Comparison of ENCODE assay signal across 1 cellular context in genomic region chr12:110281549-110282342, GRCh38.
TF ChIP-seq lines count a peak whose summit lies in the region.

No MANE protein-coding gene starts in this region.

TF ChIP-seq in HepG2, 621 proteins besides CTCF, POLR2A, EP300 and RAD21 (continued from another document and continues in another):
- TF ChIP-seq TFDP2 (CRISPR knock-in tag; IDR thresholded peaks at IDR 0.05) (no peak; the same call in none of the 2 replicates), GMEB1 (CRISPR knock-in tag; IDR thresholded peaks at IDR 0.05; ENCODE audit: borderline replicate concordance) (no peak), ELK4 (CRISPR knock-in tag; IDR thresholded peaks at IDR 0.05; ENCODE audit: borderline replicate concordance) (no peak), CSRNP1 (CRISPR knock-in tag; IDR thresholded peaks at IDR 0.05) (no peak), ZNF512 (CRISPR knock-in tag; IDR thresholded peaks at IDR 0.05) (no peak), ZNF343 (CRISPR knock-in tag; IDR thresholded peaks at IDR 0.05) (no peak), ZNF749 (CRISPR knock-in tag; IDR thresholded peaks at IDR 0.05; ENCODE audit: borderline replicate concordance) (peak; percentile 39; the same call in 1 of the 2 replicates), HHEX (CRISPR knock-in tag; IDR thresholded peaks at IDR 0.05) (no peak), NFKBIZ (CRISPR knock-in tag; IDR thresholded peaks at IDR 0.05) (no peak), CREB3 (CRISPR knock-in tag; IDR thresholded peaks at IDR 0.05) (no peak), ZNF629 (CRISPR knock-in tag; conservative IDR thresholded peaks at IDR 0.05) (no peak), NCOR1 (IDR thresholded peaks at IDR 0.05; ENCODE audit: borderline replicate concordance, low read length) (no peak), ATM (IDR thresholded peaks at IDR 0.05; ENCODE audit: borderline replicate concordance) (no peak), THAP11 (CRISPR knock-in tag; IDR thresholded peaks at IDR 0.05) (no peak), AHR (CRISPR knock-in tag; IDR thresholded peaks at IDR 0.05) (peak; percentile 48; the same call in 1 of the 2 replicates), POLR2AphosphoS2 (IDR thresholded peaks at IDR 0.05; ENCODE audit: low read depth, low read length) (no peak), SALL1 (CRISPR knock-in tag; IDR thresholded peaks at IDR 0.05) (peak; percentile 56), RFX1 (IDR thresholded peaks at IDR 0.05) (no peak), ATAD3A (CRISPR knock-in tag; IDR thresholded peaks at IDR 0.05) (no peak), REPIN1 (CRISPR knock-in tag; IDR thresholded peaks at IDR 0.05; ENCODE audit: borderline replicate concordance, low read depth) (0 out of 2 replicates have a peak, but pooled peaks have one; percentile 1), HOXA9 (CRISPR knock-in tag; IDR thresholded peaks at IDR 0.05; ENCODE audit: borderline replicate concordance) (0 out of 2 replicates have a peak, but pooled peaks have one; percentile 12), NR2F2 (IDR thresholded peaks at IDR 0.05; ENCODE audit: borderline replicate concordance, low read depth) (no peak), ZNF138 (CRISPR knock-in tag; IDR thresholded peaks at IDR 0.05; ENCODE audit: low read depth) (no peak), ZNF777 (CRISPR knock-in tag; IDR thresholded peaks at IDR 0.05) (peak; percentile 71; the same call in 1 of the 2 replicates), ZNF253 (CRISPR knock-in tag; IDR thresholded peaks at IDR 0.05; ENCODE audit: borderline replicate concordance) (no peak), ZNF775 (CRISPR knock-in tag; IDR thresholded peaks at IDR 0.05; ENCODE audit: borderline replicate concordance) (no peak), DZIP1 (CRISPR knock-in tag; IDR thresholded peaks at IDR 0.05) (no peak), ZSCAN30 (CRISPR knock-in tag; IDR thresholded peaks at IDR 0.05) (no peak), ZNF780A (CRISPR knock-in tag; IDR thresholded peaks at IDR 0.05) (no peak; the same call in 1 of the 2 replicates), FOXA1 (IDR thresholded peaks at IDR 0.05) (no peak), FOXA1 (CRISPR knock-in tag; IDR thresholded peaks at IDR 0.05) (no peak), ZNF782 (CRISPR knock-in tag; IDR thresholded peaks at IDR 0.05; ENCODE audit: borderline replicate concordance) (peak; percentile 3; the same call in 1 of the 2 replicates), ZFP91 (CRISPR knock-in tag; IDR thresholded peaks at IDR 0.05; ENCODE audit: borderline replicate concordance) (peak; percentile 68; the same call in 1 of the 2 replicates), RXRA (CRISPR knock-in tag; IDR thresholded peaks at IDR 0.05) (peak; percentile 37; the same call in 1 of the 2 replicates), RERE (CRISPR knock-in tag; IDR thresholded peaks at IDR 0.05; ENCODE audit: low read depth) (no peak), PHF8 (CRISPR knock-in tag; IDR thresholded peaks at IDR 0.05) (peak; percentile 46; the same call in 1 of the 2 replicates), NKX3-1 (CRISPR knock-in tag; IDR thresholded peaks at IDR 0.05) (peak; percentile 41; the same call in 1 of the 2 replicates), ZNF180 (CRISPR knock-in tag; IDR thresholded peaks at IDR 0.05; ENCODE audit: borderline replicate concordance, low read depth) (no peak), SP2 (CRISPR knock-in tag; IDR thresholded peaks at IDR 0.05) (peak; percentile 32), BCLAF1 (IDR thresholded peaks at IDR 0.05) (no peak)
